ENCODE assay signal across 8 cellular contexts in the genomic region with DNA sequence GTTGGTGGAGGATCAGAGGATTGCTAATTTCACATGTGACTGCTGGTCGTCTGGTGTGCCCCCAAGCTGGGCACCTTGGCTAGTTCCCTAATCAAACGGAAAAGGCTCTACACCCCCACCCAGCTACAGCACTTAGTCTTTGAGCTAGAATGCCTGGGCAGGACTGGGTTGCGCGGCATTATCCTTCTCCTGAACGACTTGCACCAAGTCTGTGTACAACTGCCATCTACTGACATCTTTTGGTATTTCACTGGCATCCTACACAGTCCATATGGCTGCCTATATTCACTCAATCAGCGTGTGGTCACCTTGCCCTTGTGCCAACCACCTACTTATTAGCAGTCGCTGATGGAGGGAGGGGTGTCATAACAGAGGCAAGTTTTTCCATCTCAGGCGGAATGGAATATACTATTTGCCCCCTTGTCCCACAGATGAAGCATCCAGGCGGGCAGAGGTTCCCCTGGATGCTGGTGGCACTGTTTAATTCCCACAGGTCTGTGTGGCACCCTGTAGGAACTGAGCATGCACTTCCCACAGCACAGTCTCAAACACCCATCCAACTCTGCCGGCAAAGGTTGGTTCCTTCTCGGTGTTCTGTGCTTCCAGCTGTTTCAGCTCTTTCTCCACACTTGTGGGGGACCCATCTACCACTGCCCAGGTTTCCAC.
DNase-seq lines count a peak whose midpoint lies in the region; ATAC-seq and TF ChIP-seq lines count a peak whose summit lies in the region.

No MANE protein-coding gene starts in this region.

- H3K27me3 ChIP-seq in mesendoderm (ENCODE audit: insufficient read depth, low read length, poor library complexity) (no peaks in the 10 kb centered on the region), tibial artery (no peaks in the 10 kb centered on the region)

- no peak overlapping the region for H3K4me3 Mint-ChIP-seq in T-helper 17 cell

- no peak overlapping the region for H3K9ac ChIP-seq in mesendoderm (ENCODE audit: low read length)

- TF ChIP-seq CTCF in GM10266 (IDR thresholded peaks at IDR 0.05; ENCODE audit: control insufficient read depth, insufficient read depth, low read depth, missing control alignments) (peak; percentile 54), tibial artery (IDR thresholded peaks at IDR 0.05) (peak; percentile 79 to 86)

- no peak overlapping the region for H3K18ac ChIP-seq in mesendoderm (ENCODE audit: low read length)

- H3K79me2 ChIP-seq in mesendoderm (ENCODE audit: control insufficient read depth, insufficient read depth, low read length): no peaks in the 10 kb centered on the region

- WGBS in mesendoderm (ENCODE audit: extremely low coverage, insufficient coverage, low lambda C conversion rate): no CpG with 5 or more reads among the region's 11 CpGs

- DNase-seq in AG08396 (ENCODE audit: low spot score) (peak; percentile 49), GM10266 (ENCODE audit: extremely low spot score) (peak; percentile 31), HCEC 1CT (peak; percentile 40), Kasumi-1 (lab: John Stamatoyannopoulos, UW) (peak; percentile 12 to 27), T-helper 17 cell (peak in 2 of 3 donors; percentile 13 to 18), dedifferentiated amniotic fluid mesenchymal stem cell (ENCODE audit: extremely low spot score) (peak; percentile 70), mesendoderm (peak; percentile 77), tibial artery (no peak)

- no peak overlapping the region for H3K23ac ChIP-seq in mesendoderm (ENCODE audit: low read length)

- no peak overlapping the region for H3K4me3 ChIP-seq in mesendoderm (ENCODE audit: low read length)
- H3K4me3 ChIP-seq in tibial artery: no peak overlapping the region

- no peak overlapping the region for H2BK120ac ChIP-seq in mesendoderm (ENCODE audit: low read depth, low read length)

- no peaks in the 10 kb centered on the region for H3K36me3 ChIP-seq in mesendoderm (ENCODE audit: control insufficient read depth, insufficient read depth, low read length)
- no peaks in the 10 kb centered on the region for H3K36me3 ChIP-seq in tibial artery

- H3K27me3 Mint-ChIP-seq in T-helper 17 cell: no peaks in the 10 kb centered on the region

- no peak overlapping the region for H4K8ac ChIP-seq in mesendoderm (ENCODE audit: low read depth, low read length)

- intact Hi-C loops in tibial artery (cut with DNase I; ENCODE audit: low total_unique reads): loop anchor here (5.0 kb wide), 2 partner anchors 41 to 151 kb away; partner anchors contain the start of genes NMRK1 and OSTF1

- no peaks in the 10 kb centered on the region for H3K79me1 ChIP-seq in mesendoderm (ENCODE audit: low read length)

- H3K27ac Mint-ChIP-seq in T-helper 17 cell: peak overlapping the region; percentile 24

- H2BK5ac ChIP-seq in mesendoderm (ENCODE audit: low read length): no peak overlapping the region

- H2BK15ac ChIP-seq in mesendoderm (replicated peaks; ENCODE audit: low read depth): no peak overlapping the region

- ATAC-seq in T-helper 17 cell: peak; percentile 94

- no peaks in the 10 kb centered on the region for H3K4me1 Mint-ChIP-seq in T-helper 17 cell

- H2AK5ac ChIP-seq in mesendoderm (ENCODE audit: low read length): no peak overlapping the region

- H3K27ac ChIP-seq in mesendoderm (ENCODE audit: low read depth, low read length): no peak overlapping the region
- H3K27ac ChIP-seq in tibial artery: no peak overlapping the region

- H3K4me1 ChIP-seq in mesendoderm (ENCODE audit: control insufficient read depth, low read depth, low read length) (no peaks in the 10 kb centered on the region), tibial artery (peaks cover 0 to 6% (median 2%) of the 10 kb centered on the region in 4 donors)

- H4K5ac ChIP-seq in mesendoderm (ENCODE audit: low read length): no peak overlapping the region

- H3K56ac ChIP-seq in mesendoderm (ENCODE audit: low read length): no peak overlapping the region

- H3K9me3 ChIP-seq in T-helper 17 cell (ENCODE audit: control insufficient read depth, low read length, poor library complexity, severe bottlenecking) (no peaks in the 10 kb centered on the region), tibial artery (no peaks in the 10 kb centered on the region)

- H3K4ac ChIP-seq in mesendoderm (ENCODE audit: low read depth, low read length): no peak overlapping the region

- no peak overlapping the region for H3K4me2 ChIP-seq in mesendoderm (ENCODE audit: low read length)

- H3K36me3 Mint-ChIP-seq in T-helper 17 cell (ENCODE audit: low read depth): no peaks in the 10 kb centered on the region

Comparison
In these comparisons a context has a peak if more than half of its experiments do, and no peak if none do; other contexts are left out.
1. DNase-seq: peak in AG08396 (single experiment), GM10266 (single experiment), HCEC 1CT (single experiment), Kasumi-1 (2 of 2), T-helper 17 cell (2 of 3), dedifferentiated amniotic fluid mesenchymal stem cell (single experiment) and mesendoderm (single experiment); none in tibial artery (0 of 2).